Comparison of ENCODE assay signal across 14 cellular contexts in the genomic region with DNA sequence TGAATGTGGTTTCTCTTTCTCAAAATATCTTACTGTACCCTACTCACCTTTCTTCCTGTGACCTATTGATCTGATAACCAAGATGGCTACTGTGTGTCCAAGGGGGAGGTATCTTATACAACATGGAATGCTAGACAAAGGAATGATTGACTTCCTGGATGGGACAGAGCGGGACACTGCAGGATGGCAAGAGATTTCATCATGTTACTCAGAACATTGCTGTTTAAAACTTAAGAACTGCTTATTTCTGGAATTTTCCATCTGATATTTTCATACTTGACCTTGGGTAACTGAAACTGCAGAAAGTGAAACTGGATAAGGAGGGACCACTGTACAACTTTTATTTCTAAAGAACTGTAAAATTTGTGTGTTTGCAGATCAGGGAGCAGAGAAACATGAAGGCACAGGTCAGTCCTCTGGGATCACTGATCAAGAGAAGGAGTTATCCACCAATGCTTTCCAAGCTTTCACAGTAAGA. TPM values are rescaled to one million over a fixed set of nuclear protein-coding genes. Genes with fewer than 3 reads are reported as not detected.
DNase-seq lines count a peak whose midpoint lies in the region; ATAC-seq and TF ChIP-seq lines count a peak whose summit lies in the region.
"Had no signal": no experiment of that assay in that cellular context is flagged by ENCODE, and none has a peak within 500 bp of the region (broad histone marks: within the 10 kb centered on the region; RNA-seq: fewer than 3 reads in every experiment).

No MANE protein-coding gene starts in this region.

- TF ChIP-seq CTCF in HFFc6 (IDR thresholded peaks at IDR 0.05) = no peak

- POLR2A ChIA-PET in activated naive CD8-positive, alpha-beta T cell treated with anti-CD3 and anti-CD28 coated beads, Interleukin-2, amount 10 ng/mL, durations not matched to agents 7 days and 5 days (lab: Charles Lee) = interaction anchor here (1.5 kb wide), 1 partner anchor 18 kb away, joined by 5 read pairs; a partner anchor contains a TSS

- no peaks in the 10 kb centered on the region for H3K9me3 Mint-ChIP-seq in HFFc6
- no peaks in the 10 kb centered on the region for H3K9me3 Mint-ChIP-seq in activated naive CD8-positive, alpha-beta T cell treated with anti-CD3 and anti-CD28 coated beads, Interleukin-2, amount 10 ng/mL, durations not matched to agents 7 days and 5 days
- H3K9me3 Mint-ChIP-seq in activated naive CD4-positive, alpha-beta T cell treated with anti-CD3 and anti-CD28 coated beads, Interleukin-2, amount 50 U/mL, for 72 hours = no peaks in the 10 kb centered on the region

- peaks cover 18% of the 10 kb centered on the region for H3K4me1 Mint-ChIP-seq in HFFc6 (ENCODE audit: low read depth)
- H3K4me1 Mint-ChIP-seq in activated naive CD8-positive, alpha-beta T cell treated with anti-CD3 and anti-CD28 coated beads, Interleukin-2, amount 10 ng/mL, durations not matched to agents 7 days and 5 days = peaks cover 22% of the 10 kb centered on the region

- H3K4me3 Mint-ChIP-seq in HFFc6 = no peak overlapping the region
- peak overlapping the region; percentile 21 for H3K4me3 Mint-ChIP-seq in activated naive CD8-positive, alpha-beta T cell treated with anti-CD3 and anti-CD28 coated beads, Interleukin-2, amount 10 ng/mL, durations not matched to agents 7 days and 5 days

- H3K36me3 Mint-ChIP-seq in HFFc6 (ENCODE audit: low read depth) = no peaks in the 10 kb centered on the region
- H3K36me3 Mint-ChIP-seq in activated naive CD8-positive, alpha-beta T cell treated with anti-CD3 and anti-CD28 coated beads, Interleukin-2, amount 10 ng/mL, durations not matched to agents 7 days and 5 days = peaks cover 26% of the 10 kb centered on the region
- peaks cover 0 to 17% of the 10 kb centered on the region in 2 donors for H3K36me3 Mint-ChIP-seq in activated naive CD4-positive, alpha-beta T cell treated with anti-CD3 and anti-CD28 coated beads, Interleukin-2, amount 50 U/mL, for 72 hours

- DNase-seq in AG20443 (ENCODE audit: low spot score) (peak; percentile 14), HFFc6 (no peak), iris pigment epithelial cell (ENCODE audit: low read depth) (peak; percentile 50), NCI-H2196 (lab: John Stamatoyannopoulos, UW; ENCODE audit: unreplicated experiment) (no peak), COLO829 (ENCODE audit: low spot score) (no peak)
- DNase-seq in activated naive CD8-positive, alpha-beta T cell treated with anti-CD3 and anti-CD28 coated beads, Interleukin-2, amount 10 ng/mL, durations not matched to agents 7 days and 5 days = no peak
- no peak for DNase-seq in stimulated activated CD8-positive, alpha-beta memory T cell treated with anti-CD3 and anti-CD28 coated beads, Interleukin-4, amount 100 ng/mL, for 48 hours
- DNase-seq in activated naive CD4-positive, alpha-beta T cell treated with anti-CD3 and anti-CD28 coated beads, Interleukin-2, amount 50 U/mL, for 72 hours (ENCODE audit: low spot score in 2 of 2) = no peak
- DNase-seq: C1 segment of cervical spinal cord; gastrocnemius medialis; NCI-H1436; NCI-H82; stimulated activated CD4-positive, alpha-beta T cell treated with anti-CD3 and anti-CD28 coated beads, Interleukin-15, amount 100 ng/mL, for 24 hours had no signal

- no peak for ATAC-seq in activated naive CD8-positive, alpha-beta T cell treated with anti-CD3 and anti-CD28 coated beads, Interleukin-2, amount 10 ng/mL, durations not matched to agents 7 days and 5 days (ENCODE audit: low read depth)
- ATAC-seq in activated naive CD4-positive, alpha-beta T cell treated with anti-CD3 and anti-CD28 coated beads, Interleukin-2, amount 50 U/mL, for 72 hours = no peak
- ATAC-seq: gastrocnemius medialis, left lobe of liver had no signal

- H3K27ac Mint-ChIP-seq in HFFc6 = peak overlapping the region; percentile 28; the same call in 1 of the 2 replicates
- H3K27ac Mint-ChIP-seq in activated naive CD8-positive, alpha-beta T cell treated with anti-CD3 and anti-CD28 coated beads, Interleukin-2, amount 10 ng/mL, durations not matched to agents 7 days and 5 days = peak overlapping the region; percentile 64
- H3K27ac Mint-ChIP-seq in activated naive CD4-positive, alpha-beta T cell treated with anti-CD3 and anti-CD28 coated beads, Interleukin-2, amount 50 U/mL, for 72 hours = peak overlapping the region in 1 of 2 donors; percentile 79

- H3K27me3 Mint-ChIP-seq in HFFc6 (ENCODE audit: insufficient read depth) = no peaks in the 10 kb centered on the region; the same call in 1 of the 2 replicates
- no peaks in the 10 kb centered on the region for H3K27me3 Mint-ChIP-seq in activated naive CD8-positive, alpha-beta T cell treated with anti-CD3 and anti-CD28 coated beads, Interleukin-2, amount 10 ng/mL, durations not matched to agents 7 days and 5 days

RNA-seq across cellular contexts. Expression of a gene that starts 18.5 kb away (rescaled TPM):
- 10 to 100 TPM; 16.2 to 23.0 (median 20.0) TPM for total RNA-seq in HFFc6 (2021; fragmentation: NEBNext Ultra II Directional; extraction: Animal tissue kit (Norgen Biotek cat#: 25700))
- total RNA-seq in activated naive CD8-positive, alpha-beta T cell treated with anti-CD3 and anti-CD28 coated beads, Interleukin-2, amount 10 ng/mL, durations not matched to agents 7 days and 5 days = 10 to 100 TPM; 56.0 to 62.9 TPM
- 10 to 100 TPM; 56.8 to 60.2 TPM for total RNA-seq in activated naive CD4-positive, alpha-beta T cell treated with anti-CD3 and anti-CD28 coated beads, Interleukin-2, amount 50 U/mL, for 72 hours

Comparison
In these comparisons a context has a peak if more than half of its experiments do, and no peak if none do; other contexts are left out.
1. DNase-seq: peak in AG20443 (single experiment) and iris pigment epithelial cell (single experiment); none in HFFc6 (single experiment), activated naive CD8-positive, alpha-beta T cell treated with anti-CD3 and anti-CD28 coated beads, Interleukin-2, amount 10 ng/mL, durations not matched to agents 7 days and 5 days (single experiment), stimulated activated CD8-positive, alpha-beta memory T cell treated with anti-CD3 and anti-CD28 coated beads, Interleukin-4, amount 100 ng/mL, for 48 hours (single experiment), activated naive CD4-positive, alpha-beta T cell treated with anti-CD3 and anti-CD28 coated beads, Interleukin-2, amount 50 U/mL, for 72 hours (0 of 2), NCI-H2196 (single experiment) and COLO829 (single experiment).